12 cellular contexts compared by ENCODE assay signal in genomic region chr22:32775957-32776356, GRCh38. TPM values are rescaled to one million over a fixed set of nuclear protein-coding genes. Genes with fewer than 3 reads are reported as not detected.
DNase-seq lines count a peak whose midpoint lies in the region; ATAC-seq and TF ChIP-seq lines count a peak whose summit lies in the region.
"Had no signal": no experiment of that assay in that cellular context is flagged by ENCODE, and none has a peak within 500 bp of the region (broad histone marks: within the 10 kb centered on the region; RNA-seq: fewer than 3 reads in every experiment).

No MANE protein-coding gene starts in this region.

- no peaks in the 10 kb centered on the region for H4K20me1 ChIP-seq in DND-41 (ENCODE audit: insufficient read depth, low read length)

- H3K27ac Mint-ChIP-seq in WTC11, result no peak overlapping the region
- H3K27ac Mint-ChIP-seq: activated CD4-positive, alpha-beta T cell treated with anti-CD3 and anti-CD28 coated beads, Interleukin-2, amount 10 ng/mL, durations not matched to agents 24 days and 14 days had no signal

- peaks cover 5% of the 10 kb centered on the region; the same call in 1 of the 2 replicates for H3K27me3 Mint-ChIP-seq in WTC11 (ENCODE audit: low read depth)
- H3K27me3 Mint-ChIP-seq: activated CD4-positive, alpha-beta T cell treated with anti-CD3 and anti-CD28 coated beads, Interleukin-2, amount 10 ng/mL, durations not matched to agents 24 days and 14 days had no signal

- no peaks in the 10 kb centered on the region for H3K79me2 ChIP-seq in DND-41 (ENCODE audit: insufficient read depth, low read length)

- H3K4me1 ChIP-seq in DND-41 (ENCODE audit: insufficient read depth, low read length), result peaks cover 20% of the 10 kb centered on the region
- H3K4me1 ChIP-seq in right lobe of liver, result peaks cover 0 to 19% (median 3%) of the 10 kb centered on the region in 4 donors
- H3K4me1 ChIP-seq: ascending aorta had no signal

- no peak overlapping the region for H3K4me3 ChIP-seq in DND-41 (ENCODE audit: low read depth in 1 of 2, low read length in 2 of 2)
- H3K4me3 ChIP-seq in right lobe of liver, result no peak overlapping the region
- H3K4me3 ChIP-seq: ascending aorta had no signal

- TF ChIP-seq CTCF in DND-41 (IDR thresholded peaks at IDR 0.05; ENCODE audit: borderline replicate concordance, extremely low read depth, low read length, poor library complexity, severe bottlenecking) (peak; percentile 25), WTC11 (IDR thresholded peaks at IDR 0.05) (no peak), right lobe of liver (IDR thresholded peaks at IDR 0.05) (peak; percentile 58 to 77 (median 66))

- no peaks in the 10 kb centered on the region for H3K9me3 Mint-ChIP-seq in WTC11
- H3K9me3 Mint-ChIP-seq: activated CD4-positive, alpha-beta T cell treated with anti-CD3 and anti-CD28 coated beads, Interleukin-2, amount 10 ng/mL, durations not matched to agents 24 days and 14 days had no signal

- H3K27ac ChIP-seq in DND-41 (ENCODE audit: low read length) (no peak overlapping the region), right lobe of liver (peak overlapping the region in 1 of 3 donors; percentile 26), caudate nucleus (ENCODE audit: low read depth, low read length) (no peak overlapping the region)
- H3K27ac ChIP-seq: ascending aorta, neutrophil had no signal

- WGBS in right lobe of liver (ENCODE audit: insufficient coverage, low coverage, low lambda C conversion rate, missing lambda C conversion rate), result 16% methylated on average over 4 of the region's 6 CpGs

- H3K9me3 ChIP-seq in DND-41 (ENCODE audit: insufficient read depth, low read length, severe bottlenecking) (no peaks in the 10 kb centered on the region), right lobe of liver (no peaks in the 10 kb centered on the region)
- H3K9me3 ChIP-seq: ascending aorta, neutrophil had no signal

- no peaks in the 10 kb centered on the region for H3K36me3 ChIP-seq in DND-41 (ENCODE audit: insufficient read depth, low read length)
- no peaks in the 10 kb centered on the region for H3K36me3 ChIP-seq in right lobe of liver
- H3K36me3 ChIP-seq: ascending aorta, neutrophil had no signal

- no peak for TF ChIP-seq POLR2A in right lobe of liver (IDR thresholded peaks at IDR 0.05)
- no peak for TF ChIP-seq POLR2A in GM18505 (IDR thresholded peaks at IDR 0.05; ENCODE audit: borderline replicate concordance, extremely low read depth, insufficient read depth, insufficient read length)

- POLR2A ChIA-PET in WTC11 (lab: Charles Lee), result no interaction called here

- H3K4me3 Mint-ChIP-seq in WTC11, result no peak overlapping the region
- H3K4me3 Mint-ChIP-seq: activated CD4-positive, alpha-beta T cell treated with anti-CD3 and anti-CD28 coated beads, Interleukin-2, amount 10 ng/mL, durations not matched to agents 24 days and 14 days had no signal

- H2AFZ ChIP-seq in DND-41 (ENCODE audit: low read depth, low read length), result no peak overlapping the region

- CTCF ChIA-PET in WTC11 (lab: Charles Lee), result interaction anchor here (0.6 to 2.5 kb wide), 29 partner anchors 8 to 1029 kb away, joined by 3 to 32 read pairs (median 4); no protein-coding TSS in a partner anchor

- peaks cover 13% of the 10 kb centered on the region for H3K4me1 Mint-ChIP-seq in WTC11
- H3K4me1 Mint-ChIP-seq: activated CD4-positive, alpha-beta T cell treated with anti-CD3 and anti-CD28 coated beads, Interleukin-2, amount 10 ng/mL, durations not matched to agents 24 days and 14 days had no signal

- no peak for DNase-seq in DND-41
- peak; percentile 50 for DNase-seq in HuH-7 (ENCODE audit: low spot score)
- DNase-seq in WTC11 (ENCODE audit: low spot score), result no peak
- DNase-seq in right lobe of liver, result peak; percentile 51 to 81 (median 80)
- no peak for DNase-seq in hepatic stellate cell (ENCODE audit: low spot score)
- no peak for DNase-seq in caudate nucleus (lab: John Stamatoyannopoulos, UW)
- DNase-seq: activated CD4-positive, alpha-beta T cell treated with anti-CD3 and anti-CD28 coated beads, Interleukin-2, amount 10 ng/mL, durations not matched to agents 24 days and 14 days; NCI-H446 treated with DMSO at 0.1 percent for 48 hours had no signal

- ATAC-seq in DND-41 (ENCODE audit: insufficient read depth, low read depth), result no peak
- ATAC-seq in WTC11, result peak; percentile 77
- ATAC-seq in right lobe of liver, result peak; percentile 78 to 84 (median 80)
- ATAC-seq in HG03097 (IDR thresholded peaks at IDR 0.05; ENCODE audit: low FRiP score, unreplicated experiment), result no peak
- no peak for ATAC-seq in GM18505 (IDR thresholded peaks at IDR 0.05; ENCODE audit: unreplicated experiment)

- no peaks in the 10 kb centered on the region for H3K36me3 Mint-ChIP-seq in WTC11

- H3K4me2 ChIP-seq in DND-41 (ENCODE audit: insufficient read depth, low read length), result no peak overlapping the region

- no peaks in the 10 kb centered on the region for H3K27me3 ChIP-seq in DND-41 (ENCODE audit: insufficient read depth, low read length, poor library complexity)
- no peaks in the 10 kb centered on the region for H3K27me3 ChIP-seq in right lobe of liver
- H3K27me3 ChIP-seq: ascending aorta had no signal

- intact Hi-C loops in right lobe of liver (cut with DNase I), result no loop called here

- H3K9ac ChIP-seq in DND-41 (ENCODE audit: low read depth, low read length), result no peak overlapping the region

TF ChIP-seq in WTC11, 78 proteins besides CTCF, POLR2A, EP300 and RAD21:
- no peak for TF ChIP-seq MAX (CRISPR knock-in tag; IDR thresholded peaks at IDR 0.05)
- no peak for TF ChIP-seq CDX4 (CRISPR knock-in tag; IDR thresholded peaks at IDR 0.05; ENCODE audit: borderline replicate concordance)
- TF ChIP-seq EMX1 (CRISPR knock-in tag; IDR thresholded peaks at IDR 0.05), result no peak
- TF ChIP-seq ZBTB43 (CRISPR knock-in tag; IDR thresholded peaks at IDR 0.05), result no peak
TF ChIP-seq in WTC11: peak in this region for 0.

RNA-seq across cellular contexts. Expression of gene TIMP3, which starts 25.5 kb away (rescaled TPM):
- total RNA-seq in WTC11 (2021) (3.3 to 4.0 TPM (median 4.0 TPM) in 3 replicates), right lobe of liver (10 to 100 TPM; 21.9 to 58.6 (median 52.7) TPM)
- total RNA-seq: activated CD4-positive, alpha-beta T cell treated with anti-CD3 and anti-CD28 coated beads, Interleukin-2, amount 10 ng/mL, durations not matched to agents 24 days and 14 days had no signal

Comparison
In these comparisons a context has a peak if more than half of its experiments do, and no peak if none do; other contexts are left out.
1. ATAC-seq: peak in WTC11 (single experiment) and right lobe of liver (4 of 4); none in DND-41 (single experiment), HG03097 (single experiment) and GM18505 (single experiment).
2. DNase-seq: peak in HuH-7 (single experiment) and right lobe of liver (3 of 3); none in DND-41 (single experiment), WTC11 (single experiment), hepatic stellate cell (single experiment) and caudate nucleus (0 of 61).